Comparison of ENCODE assay signal across 8 cellular contexts in the genomic region with DNA sequence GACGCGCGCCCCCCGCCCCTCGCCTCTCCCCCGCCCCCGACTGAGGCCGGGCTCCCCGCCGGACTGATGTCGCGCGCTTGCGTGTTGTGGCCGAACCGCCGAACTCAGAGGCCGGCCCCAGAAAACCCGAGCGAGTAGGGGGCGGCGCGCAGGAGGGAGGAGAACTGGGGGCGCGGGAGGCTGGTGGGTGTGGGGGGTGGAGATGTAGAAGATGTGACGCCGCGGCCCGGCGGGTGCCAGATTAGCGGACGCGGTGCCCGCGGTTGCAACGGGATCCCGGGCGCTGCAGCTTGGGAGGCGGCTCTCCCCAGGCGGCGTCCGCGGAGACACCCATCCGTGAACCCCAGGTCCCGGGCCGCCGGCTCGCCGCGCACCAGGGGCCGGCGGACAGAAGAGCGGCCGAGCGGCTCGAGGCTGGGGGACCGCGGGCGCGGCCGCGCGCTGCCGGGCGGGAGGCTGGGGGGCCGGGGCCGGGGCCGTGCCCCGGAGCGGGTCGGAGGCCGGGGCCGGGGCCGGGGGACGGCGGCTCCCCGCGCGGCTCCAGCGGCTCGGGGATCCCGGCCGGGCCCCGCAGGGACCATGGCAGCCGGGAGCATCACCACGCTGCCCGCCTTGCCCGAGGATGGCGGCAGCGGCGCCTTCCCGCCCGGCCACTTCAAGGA. TPM values are rescaled to one million over a fixed set of nuclear protein-coding genes. Genes with fewer than 3 reads are reported as not detected.
DNase-seq lines count a peak whose midpoint lies in the region; ATAC-seq and TF ChIP-seq lines count a peak whose summit lies in the region.

Gene FGF2 (plus strand): TSS at position 236 of the 662 bp plus-strand sequence. CDS start 344 bp downstream, at position 580.

- H3K27ac Mint-ChIP-seq in activated naive CD4-positive, alpha-beta T cell treated with anti-CD3 and anti-CD28 coated beads for 36 hours = no peak within 1 kb of the TSS
- H3K27ac Mint-ChIP-seq in nephron = peak within 1 kb of the TSS; percentile 76 to 87 (median 82)

- peak; percentile 20 for ATAC-seq in GM21723 (IDR thresholded peaks at IDR 0.05; ENCODE audit: unreplicated experiment)

- no peaks in the 10 kb centered on the region for H3K79me2 ChIP-seq in Karpas-422 (ENCODE audit: low read length)

- H3K27me3 Mint-ChIP-seq in activated naive CD4-positive, alpha-beta T cell treated with anti-CD3 and anti-CD28 coated beads for 36 hours (ENCODE audit: low read depth) = peaks cover 68% of the 10 kb centered on the region
- peaks cover 24% of the 10 kb centered on the region for H3K27me3 Mint-ChIP-seq in nephron (ENCODE audit: low read depth)

- H3K4me1 ChIP-seq in Karpas-422 (ENCODE audit: low read length) = peaks cover 17% of the 10 kb centered on the region

- H3K9ac ChIP-seq in Karpas-422 (ENCODE audit: low read length) = peak within 1 kb of the TSS; percentile 49

- H3K9me3 Mint-ChIP-seq in activated naive CD4-positive, alpha-beta T cell treated with anti-CD3 and anti-CD28 coated beads for 36 hours = no peaks in the 10 kb centered on the region
- H3K9me3 Mint-ChIP-seq in nephron = peaks cover 2% of the 10 kb centered on the region

- no peaks in the 10 kb centered on the region for H3K36me3 Mint-ChIP-seq in activated naive CD4-positive, alpha-beta T cell treated with anti-CD3 and anti-CD28 coated beads for 36 hours (ENCODE audit: low read depth)
- no peaks in the 10 kb centered on the region for H3K36me3 Mint-ChIP-seq in nephron (ENCODE audit: low read depth)

- no peaks in the 10 kb centered on the region for H3K36me3 ChIP-seq in Karpas-422 (ENCODE audit: insufficient read depth, low read length)

- peak within 1 kb of the TSS; percentile 78 for H3K4me3 Mint-ChIP-seq in activated naive CD4-positive, alpha-beta T cell treated with anti-CD3 and anti-CD28 coated beads for 36 hours
- peak within 1 kb of the TSS; percentile 87 to 91 (median 90) for H3K4me3 Mint-ChIP-seq in nephron

- peak within 1 kb of the TSS; percentile 65 for H3K4me3 ChIP-seq in Karpas-422 (ENCODE audit: low read length)
- H3K4me3 ChIP-seq in foreskin fibroblast (ENCODE audit: low read depth in 1 of 2, low read length in 2 of 2) = peak within 1 kb of the TSS; percentile 91 to 92

- peaks cover 12% of the 10 kb centered on the region for H3K4me1 Mint-ChIP-seq in activated naive CD4-positive, alpha-beta T cell treated with anti-CD3 and anti-CD28 coated beads for 36 hours (ENCODE audit: low read depth)
- H3K4me1 Mint-ChIP-seq in nephron = peaks cover 29% of the 10 kb centered on the region

- H3K9me3 ChIP-seq in Karpas-422 (ENCODE audit: low read length) = no peaks in the 10 kb centered on the region

- 0 out of 2 replicates have a peak, but pooled peaks cover 2% of the 10 kb centered on the region for H3K27me3 ChIP-seq in Karpas-422 (ENCODE audit: low read length)

- intact Hi-C loops in activated naive CD4-positive, alpha-beta T cell treated with anti-CD3 and anti-CD28 coated beads for 36 hours (cut with micrococcal nuclease) = no loop called here

- peak within 1 kb of the TSS; percentile 75; the same call in 1 of the 2 replicates for H2AFZ ChIP-seq in Karpas-422 (ENCODE audit: low read length)

- no peaks in the 10 kb centered on the region for H3K9me2 ChIP-seq in Karpas-422 (replicated peaks; ENCODE audit: insufficient read depth, low read length)

- peak; percentile 1; the same call in 1 of the 2 replicates for TF ChIP-seq CTCF in GM12874 (IDR thresholded peaks at IDR 0.05; ENCODE audit: insufficient read depth, low read depth, low read length)
- TF ChIP-seq CTCF in foreskin fibroblast (IDR thresholded peaks at IDR 0.05; ENCODE audit: low read depth, low read length) = no peak
- TF ChIP-seq CTCF in nephron (IDR thresholded peaks at IDR 0.05; ENCODE audit: unreplicated experiment in 3 of 3) = no peak

- no peak for DNase-seq in Karpas-422
- DNase-seq in activated naive CD4-positive, alpha-beta T cell treated with anti-CD3 and anti-CD28 coated beads for 36 hours = peak; percentile 33
- DNase-seq in foreskin fibroblast = peak; percentile 65 to 90
- no peak for DNase-seq in 8988T
- no peak for DNase-seq in NCI-H1694 treated with DMSO at 0.1 percent for 48 hours (lab: John Stamatoyannopoulos, UW)

- H3K27ac ChIP-seq in Karpas-422 (ENCODE audit: low read length) = no peak within 1 kb of the TSS

- no peaks in the 10 kb centered on the region for H4K20me1 ChIP-seq in Karpas-422 (ENCODE audit: insufficient read depth, low read depth, low read length)

- peak within 1 kb of the TSS; percentile 78 for H3K4me2 ChIP-seq in Karpas-422 (ENCODE audit: low read depth, low read length, poor library complexity, severe bottlenecking)

- CTCF ChIA-PET in activated naive CD4-positive, alpha-beta T cell treated with anti-CD3 and anti-CD28 coated beads for 36 hours (lab: Charles Lee) = no interaction called here

RNA-seq across cellular contexts. Expression of gene FGF2, which starts in this region (rescaled TPM):
- total RNA-seq in Karpas-422 (2014; rRNA removed; shearing (Covaris generic); ENCODE audit: low replicate concordance) = 0.22 TPM in 1 of 2 replicates, not detected in the other
- total RNA-seq in activated naive CD4-positive, alpha-beta T cell treated with anti-CD3 and anti-CD28 coated beads for 36 hours = 1 to 10 TPM in 1 of 2 experiments, under 1 TPM in 1; 0.79 to 1.2 TPM

Comparison
In these comparisons a context has a peak if more than half of its experiments do, and no peak if none do; other contexts are left out.
1. DNase-seq: peak in activated naive CD4-positive, alpha-beta T cell treated with anti-CD3 and anti-CD28 coated beads for 36 hours (single experiment) and foreskin fibroblast (2 of 2); none in Karpas-422 (single experiment), 8988T (single experiment) and NCI-H1694 treated with DMSO at 0.1 percent for 48 hours (single experiment).